In the genomic region with DNA sequence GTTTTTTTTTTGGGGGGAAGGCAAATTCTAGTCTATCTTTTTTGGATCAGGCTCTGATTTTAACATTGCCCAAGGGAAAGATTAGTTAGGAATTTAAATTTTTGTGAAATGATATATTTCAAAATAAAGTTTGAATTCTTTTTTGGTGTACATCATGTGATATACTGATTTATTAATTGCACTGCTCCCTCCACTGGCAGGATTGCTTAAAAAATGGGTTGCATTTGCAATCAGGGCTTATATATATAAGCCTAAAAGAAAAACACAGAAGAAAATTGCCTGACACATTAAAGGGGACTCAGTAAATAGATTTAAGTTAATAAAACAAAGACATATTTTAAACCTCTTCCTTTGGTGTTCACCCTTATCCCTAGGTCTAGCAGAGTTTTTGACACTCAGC, we compare ENCODE assay signal across 8 cellular contexts.
DNase-seq lines count a peak whose midpoint lies in the region; ATAC-seq and TF ChIP-seq lines count a peak whose summit lies in the region.

No MANE protein-coding gene starts in this region.

- POLR2A ChIA-PET in RWPE1 (lab: Yijun Ruan, JAX; ENCODE audit: low non-redundant PET), result no interaction called here

- CTCF ChIA-PET in RWPE1 (lab: Yijun Ruan, JAX), result no interaction called here

- DNase-seq in GM03348 (ENCODE audit: low spot score) (peak; percentile 46), RWPE1 (ENCODE audit: low spot score) (peak; percentile 33), fibroblast of peridontal ligament (ENCODE audit: extremely low read depth) (peak; percentile 73), retinal pigment epithelial cell (ENCODE audit: low read depth) (peak; percentile 23), anterior cingulate cortex (lab: John Stamatoyannopoulos, UW) (no peak)
- DNase-seq in activated effector memory CD4-positive, alpha-beta T cell treated with Interleukin-2 at 50 U/mL for 16 hours, result no peak
- no peak for DNase-seq in stimulated activated naive CD4-positive, alpha-beta T cell treated with Interleukin-2 at 50 U/mL for 16 hours (lab: John Stamatoyannopoulos, UW)

- peak overlapping the region; percentile 90 for H3K27ac ChIP-seq in RWPE1

- peak; percentile 37; the same call in 1 of the 2 replicates for TF ChIP-seq CTCF in RWPE1 (conservative IDR thresholded peaks at IDR 0.05; ENCODE audit: low read depth)
- peak; percentile 50 for TF ChIP-seq CTCF in retinal pigment epithelial cell (conservative IDR thresholded peaks at IDR 0.05; ENCODE audit: low read depth, low read length)

- ATAC-seq in GM21529 (IDR thresholded peaks at IDR 0.05; ENCODE audit: unreplicated experiment), result no peak

- H3K4me3 ChIP-seq in retinal pigment epithelial cell (ENCODE audit: low read length), result peak overlapping the region; percentile 90

Comparison
In these comparisons a context has a peak if more than half of its experiments do, and no peak if none do; other contexts are left out.
1. DNase-seq: peak in GM03348 (single experiment), RWPE1 (single experiment), fibroblast of peridontal ligament (single experiment) and retinal pigment epithelial cell (single experiment); none in anterior cingulate cortex (0 of 58), activated effector memory CD4-positive, alpha-beta T cell treated with Interleukin-2 at 50 U/mL for 16 hours (single experiment) and stimulated activated naive CD4-positive, alpha-beta T cell treated with Interleukin-2 at 50 U/mL for 16 hours (single experiment).